In the genomic region with DNA sequence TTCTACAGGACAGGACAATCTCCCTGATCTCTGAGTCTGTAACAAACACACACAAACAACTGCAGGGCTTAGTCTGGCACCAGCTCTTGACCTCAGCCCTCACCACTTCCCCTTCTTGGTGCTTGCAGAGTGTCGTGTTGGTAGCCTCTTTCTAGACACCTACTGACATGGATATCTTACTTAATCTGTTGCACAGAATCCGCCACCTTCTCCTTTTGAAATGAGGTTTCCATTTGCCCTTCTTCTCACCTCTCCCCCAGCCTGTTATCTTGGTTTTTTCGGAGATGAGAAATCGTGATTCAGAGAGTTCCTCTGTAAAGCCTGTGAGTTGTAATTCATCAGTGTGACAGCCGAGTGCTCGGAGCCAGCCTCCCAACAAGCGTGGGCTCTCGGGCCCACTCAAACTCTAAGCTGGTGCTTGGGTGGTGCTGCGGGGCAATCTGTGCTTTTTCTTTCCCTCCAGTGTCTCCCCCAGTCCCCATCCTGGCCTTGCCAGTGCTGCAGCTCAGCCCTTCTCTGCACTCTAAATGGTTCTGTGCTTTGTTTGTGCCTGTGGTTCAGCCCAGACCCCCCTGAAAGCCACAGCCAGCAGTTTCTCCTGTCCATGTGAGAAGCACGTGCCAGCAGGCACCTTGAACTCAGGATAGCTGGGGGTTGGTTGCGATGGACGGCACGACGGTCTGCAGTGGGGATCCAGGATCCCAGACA, we compare ENCODE assay signal across 1 cellular context.
A peak's percentile ranks its signal among the peaks of the same experiment; 100 is the strongest.
TF ChIP-seq lines count a peak whose summit lies in the region.

No MANE protein-coding gene starts in this region.

TF ChIP-seq in HepG2, 621 proteins besides CTCF, POLR2A, EP300 and RAD21 (continues in another document):
- TF ChIP-seq, protein P1, sequence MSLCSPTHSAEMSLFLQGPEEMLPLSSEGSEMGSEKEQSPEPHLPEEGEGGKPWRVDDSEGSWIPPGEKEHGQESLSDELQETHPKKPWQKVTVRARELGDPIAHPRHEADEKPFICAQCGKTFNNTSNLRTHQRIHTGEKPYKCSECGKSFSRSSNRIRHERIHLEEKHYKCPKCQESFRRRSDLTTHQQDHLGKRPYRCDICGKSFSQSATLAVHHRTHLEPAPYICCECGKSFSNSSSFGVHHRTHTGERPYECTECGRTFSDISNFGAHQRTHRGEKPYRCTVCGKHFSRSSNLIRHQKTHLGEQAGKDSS (CRISPR knock-in tag; IDR thresholded peaks at IDR 0.05; ENCODE audit: borderline replicate concordance, low read depth), result peak; percentile 72; the same call in 1 of the 2 replicates
- TF ChIP-seq ZNF761 (CRISPR knock-in tag; conservative IDR thresholded peaks at IDR 0.05), result 0 out of 2 replicates have a peak, but pooled peaks have one; percentile 46
- TF ChIP-seq, protein P2, sequence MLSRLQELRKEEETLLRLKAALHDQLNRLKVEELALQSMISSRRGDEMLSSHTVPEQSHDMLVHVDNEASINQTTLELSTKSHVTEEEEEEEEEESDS (CRISPR knock-in tag; IDR thresholded peaks at IDR 0.05; ENCODE audit: borderline replicate concordance), result peak; percentile 78
- TF ChIP-seq ZNF10 (CRISPR knock-in tag; IDR thresholded peaks at IDR 0.05; ENCODE audit: borderline replicate concordance, low read depth), result no peak
- TF ChIP-seq ZSCAN21 (CRISPR knock-in tag; IDR thresholded peaks at IDR 0.05; ENCODE audit: borderline replicate concordance), result peak; percentile 60; the same call in 1 of the 2 replicates
- TF ChIP-seq KLF6 (CRISPR knock-in tag; IDR thresholded peaks at IDR 0.05), result peak; percentile 77
- 0 out of 2 replicates have a peak, but pooled peaks have one; percentile 44 for TF ChIP-seq SNAPC2 (CRISPR knock-in tag; IDR thresholded peaks at IDR 0.05)
- no peak for TF ChIP-seq RFXANK (CRISPR knock-in tag; IDR thresholded peaks at IDR 0.05)
- peak; percentile 37; the same call in 1 of the 2 replicates for TF ChIP-seq SATB2 (CRISPR knock-in tag; IDR thresholded peaks at IDR 0.05)
- peak; percentile 96; the same call in 1 of the 2 replicates for TF ChIP-seq ZNF570 (CRISPR knock-in tag; IDR thresholded peaks at IDR 0.05; ENCODE audit: borderline replicate concordance)
- no peak for TF ChIP-seq ZNF33A (CRISPR knock-in tag; IDR thresholded peaks at IDR 0.05; ENCODE audit: borderline replicate concordance)
- TF ChIP-seq, protein P3, sequence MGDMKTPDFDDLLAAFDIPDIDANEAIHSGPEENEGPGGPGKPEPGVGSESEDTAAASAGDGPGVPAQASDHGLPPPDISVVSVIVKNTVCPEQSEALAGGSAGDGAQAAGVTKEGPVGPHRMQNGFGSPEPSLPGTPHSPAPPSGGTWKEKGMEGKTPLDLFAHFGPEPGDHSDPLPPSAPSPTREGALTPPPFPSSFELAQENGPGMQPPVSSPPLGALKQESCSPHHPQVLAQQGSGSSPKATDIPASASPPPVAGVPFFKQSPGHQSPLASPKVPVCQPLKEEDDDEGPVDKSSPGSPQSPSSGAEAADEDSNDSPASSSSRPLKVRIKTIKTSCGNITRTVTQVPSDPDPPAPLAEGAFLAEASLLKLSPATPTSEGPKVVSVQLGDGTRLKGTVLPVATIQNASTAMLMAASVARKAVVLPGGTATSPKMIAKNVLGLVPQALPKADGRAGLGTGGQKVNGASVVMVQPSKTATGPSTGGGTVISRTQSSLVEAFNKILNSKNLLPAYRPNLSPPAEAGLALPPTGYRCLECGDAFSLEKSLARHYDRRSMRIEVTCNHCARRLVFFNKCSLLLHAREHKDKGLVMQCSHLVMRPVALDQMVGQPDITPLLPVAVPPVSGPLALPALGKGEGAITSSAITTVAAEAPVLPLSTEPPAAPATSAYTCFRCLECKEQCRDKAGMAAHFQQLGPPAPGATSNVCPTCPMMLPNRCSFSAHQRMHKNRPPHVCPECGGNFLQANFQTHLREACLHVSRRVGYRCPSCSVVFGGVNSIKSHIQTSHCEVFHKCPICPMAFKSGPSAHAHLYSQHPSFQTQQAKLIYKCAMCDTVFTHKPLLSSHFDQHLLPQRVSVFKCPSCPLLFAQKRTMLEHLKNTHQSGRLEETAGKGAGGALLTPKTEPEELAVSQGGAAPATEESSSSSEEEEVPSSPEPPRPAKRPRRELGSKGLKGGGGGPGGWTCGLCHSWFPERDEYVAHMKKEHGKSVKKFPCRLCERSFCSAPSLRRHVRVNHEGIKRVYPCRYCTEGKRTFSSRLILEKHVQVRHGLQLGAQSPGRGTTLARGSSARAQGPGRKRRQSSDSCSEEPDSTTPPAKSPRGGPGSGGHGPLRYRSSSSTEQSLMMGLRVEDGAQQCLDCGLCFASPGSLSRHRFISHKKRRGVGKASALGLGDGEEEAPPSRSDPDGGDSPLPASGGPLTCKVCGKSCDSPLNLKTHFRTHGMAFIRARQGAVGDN (CRISPR knock-in tag; IDR thresholded peaks at IDR 0.05), result peak; percentile 99
- TF ChIP-seq ZNF839 (CRISPR knock-in tag; IDR thresholded peaks at IDR 0.05; ENCODE audit: borderline replicate concordance), result 0 out of 2 replicates have a peak, but pooled peaks have one; percentile 37
- TF ChIP-seq ZNF34 (CRISPR knock-in tag; IDR thresholded peaks at IDR 0.05; ENCODE audit: borderline replicate concordance), result 0 out of 2 replicates have a peak, but pooled peaks have one; percentile 37
- TF ChIP-seq, protein P4, sequence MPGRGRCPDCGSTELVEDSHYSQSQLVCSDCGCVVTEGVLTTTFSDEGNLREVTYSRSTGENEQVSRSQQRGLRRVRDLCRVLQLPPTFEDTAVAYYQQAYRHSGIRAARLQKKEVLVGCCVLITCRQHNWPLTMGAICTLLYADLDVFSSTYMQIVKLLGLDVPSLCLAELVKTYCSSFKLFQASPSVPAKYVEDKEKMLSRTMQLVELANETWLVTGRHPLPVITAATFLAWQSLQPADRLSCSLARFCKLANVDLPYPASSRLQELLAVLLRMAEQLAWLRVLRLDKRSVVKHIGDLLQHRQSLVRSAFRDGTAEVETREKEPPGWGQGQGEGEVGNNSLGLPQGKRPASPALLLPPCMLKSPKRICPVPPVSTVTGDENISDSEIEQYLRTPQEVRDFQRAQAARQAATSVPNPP (CRISPR knock-in tag; IDR thresholded peaks at IDR 0.05), result peak; percentile 60; the same call in 1 of the 2 replicates
- TF ChIP-seq, protein P5, sequence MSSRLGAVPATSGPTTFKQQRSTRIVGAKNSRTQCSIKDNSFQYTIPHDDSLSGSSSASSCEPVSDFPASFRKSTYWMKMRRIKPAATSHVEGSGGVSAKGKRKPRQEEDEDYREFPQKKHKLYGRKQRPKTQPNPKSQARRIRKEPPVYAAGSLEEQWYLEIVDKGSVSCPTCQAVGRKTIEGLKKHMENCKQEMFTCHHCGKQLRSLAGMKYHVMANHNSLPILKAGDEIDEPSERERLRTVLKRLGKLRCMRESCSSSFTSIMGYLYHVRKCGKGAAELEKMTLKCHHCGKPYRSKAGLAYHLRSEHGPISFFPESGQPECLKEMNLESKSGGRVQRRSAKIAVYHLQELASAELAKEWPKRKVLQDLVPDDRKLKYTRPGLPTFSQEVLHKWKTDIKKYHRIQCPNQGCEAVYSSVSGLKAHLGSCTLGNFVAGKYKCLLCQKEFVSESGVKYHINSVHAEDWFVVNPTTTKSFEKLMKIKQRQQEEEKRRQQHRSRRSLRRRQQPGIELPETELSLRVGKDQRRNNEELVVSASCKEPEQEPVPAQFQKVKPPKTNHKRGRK (CRISPR knock-in tag; IDR thresholded peaks at IDR 0.05), result no peak
- no peak; the same call in 1 of the 2 replicates for TF ChIP-seq ZNF547 (CRISPR knock-in tag; IDR thresholded peaks at IDR 0.05)
- TF ChIP-seq, protein P6, sequence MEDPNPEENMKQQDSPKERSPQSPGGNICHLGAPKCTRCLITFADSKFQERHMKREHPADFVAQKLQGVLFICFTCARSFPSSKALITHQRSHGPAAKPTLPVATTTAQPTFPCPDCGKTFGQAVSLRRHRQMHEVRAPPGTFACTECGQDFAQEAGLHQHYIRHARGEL (CRISPR knock-in tag; IDR thresholded peaks at IDR 0.05), result no peak; the same call in 1 of the 2 replicates
- peak; percentile 54; the same call in 1 of the 2 replicates for TF ChIP-seq ZNF160 (CRISPR knock-in tag; IDR thresholded peaks at IDR 0.05)
- TF ChIP-seq, protein P7, sequence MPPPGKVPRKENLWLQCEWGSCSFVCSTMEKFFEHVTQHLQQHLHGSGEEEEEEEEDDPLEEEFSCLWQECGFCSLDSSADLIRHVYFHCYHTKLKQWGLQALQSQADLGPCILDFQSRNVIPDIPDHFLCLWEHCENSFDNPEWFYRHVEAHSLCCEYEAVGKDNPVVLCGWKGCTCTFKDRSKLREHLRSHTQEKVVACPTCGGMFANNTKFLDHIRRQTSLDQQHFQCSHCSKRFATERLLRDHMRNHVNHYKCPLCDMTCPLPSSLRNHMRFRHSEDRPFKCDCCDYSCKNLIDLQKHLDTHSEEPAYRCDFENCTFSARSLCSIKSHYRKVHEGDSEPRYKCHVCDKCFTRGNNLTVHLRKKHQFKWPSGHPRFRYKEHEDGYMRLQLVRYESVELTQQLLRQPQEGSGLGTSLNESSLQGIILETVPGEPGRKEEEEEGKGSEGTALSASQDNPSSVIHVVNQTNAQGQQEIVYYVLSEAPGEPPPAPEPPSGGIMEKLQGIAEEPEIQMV (CRISPR knock-in tag; IDR thresholded peaks at IDR 0.05; ENCODE audit: low read depth), result peak; percentile 81; the same call in 1 of the 2 replicates
- TF ChIP-seq KLF9 (CRISPR knock-in tag; IDR thresholded peaks at IDR 0.05; ENCODE audit: low read depth), result no peak
- 0 out of 2 replicates have a peak, but pooled peaks have one; percentile 30 for TF ChIP-seq CCDC6 (CRISPR knock-in tag; IDR thresholded peaks at IDR 0.05)
- TF ChIP-seq, protein P8, sequence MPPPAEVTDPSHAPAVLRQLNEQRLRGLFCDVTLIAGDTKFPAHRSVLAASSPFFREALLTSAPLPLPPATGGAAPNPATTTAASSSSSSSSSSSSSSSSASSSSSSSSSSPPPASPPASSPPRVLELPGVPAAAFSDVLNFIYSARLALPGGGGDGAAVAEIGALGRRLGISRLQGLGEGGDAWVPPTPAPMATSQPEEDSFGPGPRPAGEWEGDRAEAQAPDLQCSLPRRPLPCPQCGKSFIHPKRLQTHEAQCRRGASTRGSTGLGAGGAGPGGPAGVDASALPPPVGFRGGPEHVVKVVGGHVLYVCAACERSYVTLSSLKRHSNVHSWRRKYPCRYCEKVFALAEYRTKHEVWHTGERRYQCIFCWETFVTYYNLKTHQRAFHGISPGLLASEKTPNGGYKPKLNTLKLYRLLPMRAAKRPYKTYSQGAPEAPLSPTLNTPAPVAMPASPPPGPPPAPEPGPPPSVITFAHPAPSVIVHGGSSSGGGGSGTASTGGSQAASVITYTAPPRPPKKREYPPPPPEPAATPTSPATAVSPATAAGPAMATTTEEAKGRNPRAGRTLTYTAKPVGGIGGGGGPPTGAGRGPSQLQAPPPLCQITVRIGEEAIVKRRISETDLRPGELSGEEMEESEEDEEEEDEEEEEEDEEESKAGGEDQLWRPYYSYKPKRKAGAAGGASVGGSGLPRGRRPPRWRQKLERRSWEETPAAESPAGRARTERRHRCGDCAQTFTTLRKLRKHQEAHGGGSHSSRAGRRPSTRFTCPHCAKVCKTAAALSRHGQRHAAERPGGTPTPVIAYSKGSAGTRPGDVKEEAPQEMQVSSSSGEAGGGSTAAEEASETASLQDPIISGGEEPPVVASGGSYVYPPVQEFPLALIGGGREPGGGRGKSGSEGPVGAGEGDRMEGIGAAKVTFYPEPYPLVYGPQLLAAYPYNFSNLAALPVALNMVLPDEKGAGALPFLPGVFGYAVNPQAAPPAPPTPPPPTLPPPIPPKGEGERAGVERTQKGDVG (CRISPR knock-in tag; IDR thresholded peaks at IDR 0.05; ENCODE audit: borderline replicate concordance), result 0 out of 2 replicates have a peak, but pooled peaks have one; percentile 51
- TF ChIP-seq, protein P9, sequence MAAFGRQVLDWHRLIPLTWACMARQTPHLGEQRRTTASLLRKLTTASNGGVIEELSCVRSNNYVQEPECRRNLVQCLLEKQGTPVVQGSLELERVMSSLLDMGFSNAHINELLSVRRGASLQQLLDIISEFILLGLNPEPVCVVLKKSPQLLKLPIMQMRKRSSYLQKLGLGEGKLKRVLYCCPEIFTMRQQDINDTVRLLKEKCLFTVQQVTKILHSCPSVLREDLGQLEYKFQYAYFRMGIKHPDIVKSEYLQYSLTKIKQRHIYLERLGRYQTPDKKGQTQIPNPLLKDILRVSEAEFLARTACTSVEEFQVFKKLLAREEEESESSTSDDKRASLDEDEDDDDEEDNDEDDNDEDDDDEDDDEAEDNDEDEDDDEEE (CRISPR knock-in tag; IDR thresholded peaks at IDR 0.05), result peak; percentile 86
- peak; percentile 82; the same call in 1 of the 2 replicates for TF ChIP-seq WIZ (CRISPR knock-in tag; IDR thresholded peaks at IDR 0.05)
- 0 out of 2 replicates have a peak, but pooled peaks have one; percentile 76 for TF ChIP-seq SNAI1 (CRISPR knock-in tag; IDR thresholded peaks at IDR 0.05; ENCODE audit: borderline replicate concordance)
- TF ChIP-seq, protein P10, sequence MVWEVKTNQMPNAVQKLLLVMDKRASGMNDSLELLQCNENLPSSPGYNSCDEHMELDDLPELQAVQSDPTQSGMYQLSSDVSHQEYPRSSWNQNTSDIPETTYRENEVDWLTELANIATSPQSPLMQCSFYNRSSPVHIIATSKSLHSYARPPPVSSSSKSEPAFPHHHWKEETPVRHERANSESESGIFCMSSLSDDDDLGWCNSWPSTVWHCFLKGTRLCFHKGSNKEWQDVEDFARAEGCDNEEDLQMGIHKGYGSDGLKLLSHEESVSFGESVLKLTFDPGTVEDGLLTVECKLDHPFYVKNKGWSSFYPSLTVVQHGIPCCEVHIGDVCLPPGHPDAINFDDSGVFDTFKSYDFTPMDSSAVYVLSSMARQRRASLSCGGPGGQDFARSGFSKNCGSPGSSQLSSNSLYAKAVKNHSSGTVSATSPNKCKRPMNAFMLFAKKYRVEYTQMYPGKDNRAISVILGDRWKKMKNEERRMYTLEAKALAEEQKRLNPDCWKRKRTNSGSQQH (CRISPR knock-in tag; IDR thresholded peaks at IDR 0.05; ENCODE audit: low read depth), result no peak
- TF ChIP-seq, protein P11, sequence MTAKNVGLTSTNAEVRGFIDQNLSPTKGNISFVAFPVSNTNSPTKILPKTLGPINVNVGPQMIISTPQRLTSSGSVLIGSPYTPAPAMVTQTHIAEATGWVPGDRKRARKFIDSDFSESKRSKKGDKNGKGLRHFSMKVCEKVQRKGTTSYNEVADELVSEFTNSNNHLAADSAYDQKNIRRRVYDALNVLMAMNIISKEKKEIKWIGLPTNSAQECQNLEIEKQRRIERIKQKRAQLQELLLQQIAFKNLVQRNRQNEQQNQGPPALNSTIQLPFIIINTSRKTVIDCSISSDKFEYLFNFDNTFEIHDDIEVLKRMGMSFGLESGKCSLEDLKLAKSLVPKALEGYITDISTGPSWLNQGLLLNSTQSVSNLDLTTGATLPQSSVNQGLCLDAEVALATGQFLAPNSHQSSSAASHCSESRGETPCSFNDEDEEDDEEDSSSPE (CRISPR knock-in tag; IDR thresholded peaks at IDR 0.05), result peak; percentile 77
